12 cellular contexts compared by ENCODE assay signal in the genomic region with DNA sequence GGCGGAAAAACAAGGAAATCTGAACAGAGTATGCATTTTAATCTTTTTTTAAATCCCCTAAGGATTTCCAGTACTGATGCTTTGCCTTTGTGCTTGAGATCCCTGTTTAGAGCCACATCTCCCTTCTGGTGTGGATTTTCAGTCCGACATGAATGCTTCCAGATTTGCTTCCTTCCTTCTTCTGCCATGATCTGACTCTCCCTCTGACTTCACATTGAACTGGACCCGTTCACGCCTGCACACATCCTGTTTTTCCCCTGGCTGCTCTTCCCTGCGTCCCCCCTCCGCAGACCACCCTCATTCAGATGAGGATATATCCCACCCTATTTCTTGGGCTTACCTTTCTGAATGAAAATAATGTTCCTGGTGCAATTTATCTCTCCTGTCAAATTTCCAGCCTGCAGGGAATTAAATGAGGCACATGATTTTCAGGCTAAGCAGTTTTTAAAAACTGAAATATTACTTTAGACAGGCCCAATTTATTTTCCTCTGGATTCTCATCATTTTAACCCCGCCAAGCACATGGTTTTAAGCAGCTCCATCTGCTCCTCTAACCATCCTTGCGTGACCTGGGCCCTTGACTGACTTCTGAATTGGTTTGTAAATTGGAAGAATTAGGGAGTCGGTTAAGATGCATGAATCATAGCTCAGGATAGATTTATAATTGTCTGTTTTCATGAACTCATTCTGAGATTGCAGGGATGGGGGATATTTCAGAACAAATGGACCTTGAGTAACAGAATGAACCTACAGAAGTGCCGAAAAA. TPM values are rescaled to one million over a fixed set of nuclear protein-coding genes. Genes with fewer than 3 reads are reported as not detected.
DNase-seq lines count a peak whose midpoint lies in the region; TF ChIP-seq lines count a peak whose summit lies in the region.
"Had no signal": no experiment of that assay in that cellular context is flagged by ENCODE, and none has a peak within 500 bp of the region (broad histone marks: within the 10 kb centered on the region; RNA-seq: fewer than 3 reads in every experiment).

No MANE protein-coding gene starts in this region.

- peaks cover 19% of the 10 kb centered on the region for H3K4me1 Mint-ChIP-seq in MCF 10A (ENCODE audit: insufficient read depth, unreplicated experiment)

- TF ChIP-seq CTCF in MCF 10A (IDR thresholded peaks at IDR 0.05; ENCODE audit: unreplicated experiment) = no peak
- TF ChIP-seq CTCF in GM20000 (IDR thresholded peaks at IDR 0.05; ENCODE audit: extremely low read depth, missing control alignments) = no peak

- no peaks in the 10 kb centered on the region for H3K9me2 ChIP-seq in Karpas-422 (replicated peaks; ENCODE audit: insufficient read depth, low read length)

- CTCF ChIA-PET in MCF 10A (lab: Yijun Ruan, JAX) = no interaction called here

- intact Hi-C loops in MCF 10A (cut with micrococcal nuclease) = no loop called here

- H3K36me3 ChIP-seq in endocrine pancreas (ENCODE audit: control insufficient read depth, insufficient read depth, low read length) (no peaks in the 10 kb centered on the region), Karpas-422 (ENCODE audit: insufficient read depth, low read length) (no peaks in the 10 kb centered on the region)
- H3K36me3 ChIP-seq: ascending aorta, pancreas had no signal

- peak overlapping the region; percentile 50 for H3K4me3 ChIP-seq in endocrine pancreas (ENCODE audit: control insufficient read depth, insufficient read depth, low read length)
- H3K4me3 ChIP-seq in Karpas-422 (ENCODE audit: low read length) = no peak overlapping the region
- H3K4me3 ChIP-seq: ascending aorta, pancreas had no signal

- BruUV-seq in MCF 10A (replicated peaks; lab: Mats Ljungman, UMichigan) = no TSS peak

- no peak overlapping the region for H3K4me3 Mint-ChIP-seq in MCF 10A (ENCODE audit: unreplicated experiment)

- no peaks in the 10 kb centered on the region for H3K27me3 Mint-ChIP-seq in MCF 10A (ENCODE audit: insufficient read depth, unreplicated experiment)

- H3K27ac Mint-ChIP-seq in MCF 10A (ENCODE audit: low read depth, unreplicated experiment) = no peak overlapping the region

- H3K27ac ChIP-seq in Karpas-422 (ENCODE audit: low read length) = no peak overlapping the region
- H3K27ac ChIP-seq: pancreas had no signal

- DNase-seq in ELR (ENCODE audit: low read depth) (peak; percentile 51), NCI-H460 (ENCODE audit: extremely low read depth, low read depth) (peak; percentile 27), retina (peak; percentile 40), MCF 10A (ENCODE audit: unreplicated experiment) (no peak), Karpas-422 (no peak), GM20000 (ENCODE audit: low spot score) (no peak)
- DNase-seq in stimulated activated CD4-positive, alpha-beta T cell treated with anti-CD3 and anti-CD28 coated beads, Interleukin-12 subunit alpha, Interleukin-12 subunit beta, amount 100 ng/mL, for 4 hours = no peak
- DNase-seq: NCI-H1048, pancreas, T1000 had no signal

- no peak overlapping the region for H3K9ac ChIP-seq in endocrine pancreas (ENCODE audit: control insufficient read depth, insufficient read depth, low read length)
- no peak overlapping the region for H3K9ac ChIP-seq in Karpas-422 (ENCODE audit: low read length)

- no peaks in the 10 kb centered on the region for H3K9me3 ChIP-seq in endocrine pancreas (ENCODE audit: control insufficient read depth, low read length)
- no peaks in the 10 kb centered on the region for H3K9me3 ChIP-seq in Karpas-422 (ENCODE audit: low read length)
- H3K9me3 ChIP-seq: ascending aorta, pancreas had no signal

- H3K27me3 ChIP-seq in endocrine pancreas (ENCODE audit: control insufficient read depth, insufficient read depth, low read length) = no peaks in the 10 kb centered on the region
- no peaks in the 10 kb centered on the region for H3K27me3 ChIP-seq in Karpas-422 (ENCODE audit: low read length)
- H3K27me3 ChIP-seq: ascending aorta, pancreas had no signal

- POLR2A ChIA-PET in MCF 10A (lab: Yijun Ruan, JAX) = interaction anchor here (0.7 kb wide), 1 partner anchor 421 kb away, joined by 4 read pairs; no protein-coding TSS in a partner anchor

- no peaks in the 10 kb centered on the region for H3K79me2 ChIP-seq in Karpas-422 (ENCODE audit: low read length)

- no peaks in the 10 kb centered on the region for H4K20me1 ChIP-seq in Karpas-422 (ENCODE audit: insufficient read depth, low read depth, low read length)

- H3K36me3 Mint-ChIP-seq in MCF 10A (ENCODE audit: insufficient read depth, unreplicated experiment) = no peaks in the 10 kb centered on the region

- H3K4me2 ChIP-seq in Karpas-422 (ENCODE audit: low read depth, low read length, poor library complexity, severe bottlenecking) = no peak overlapping the region

- H3K4me1 ChIP-seq in endocrine pancreas (ENCODE audit: control insufficient read depth, insufficient read depth, low read length) (no peaks in the 10 kb centered on the region), Karpas-422 (ENCODE audit: low read length) (no peaks in the 10 kb centered on the region)
- H3K4me1 ChIP-seq: pancreas had no signal

- H2AFZ ChIP-seq in Karpas-422 (ENCODE audit: low read length) = no peak overlapping the region

- H3K9me3 Mint-ChIP-seq in MCF 10A (ENCODE audit: unreplicated experiment) = no peaks in the 10 kb centered on the region

RNA-seq across cellular contexts. Expression of a gene that starts 59.2 kb away (rescaled TPM):
- total RNA-seq in NCI-H460 (2014; rRNA removed; shearing (Covaris generic)) = 35.8 and 43.7 TPM in 2 replicates
- polyA plus RNA-seq in NCI-H460 (2014; cell fraction: nucleus; rRNA removed) = 11.7 and 16.0 TPM in 2 replicates
- 3.3 and 4.3 TPM in 2 replicates for total RNA-seq in MCF 10A (2022)
- total RNA-seq in Karpas-422 (2014; rRNA removed; shearing (Covaris generic); ENCODE audit: low replicate concordance) = 0.22 TPM in 1 of 2 replicates, not detected in the other

Comparison
In these comparisons a context has a peak if more than half of its experiments do, and no peak if none do; other contexts are left out.
1. DNase-seq: peak in ELR (single experiment), NCI-H460 (single experiment) and retina (single experiment); none in MCF 10A (single experiment), stimulated activated CD4-positive, alpha-beta T cell treated with anti-CD3 and anti-CD28 coated beads, Interleukin-12 subunit alpha, Interleukin-12 subunit beta, amount 100 ng/mL, for 4 hours (single experiment), Karpas-422 (single experiment) and GM20000 (single experiment).